9 cellular contexts compared by ENCODE assay signal in genomic region chr2:206004004-206004693, GRCh38.
DNase-seq lines count a peak whose midpoint lies in the region; ATAC-seq, FAIRE-seq and TF ChIP-seq lines count a peak whose summit lies in the region.
"Had no signal": no experiment of that assay in that cellular context is flagged by ENCODE, and none has a peak within 500 bp of the region (broad histone marks: within the 10 kb centered on the region; RNA-seq: fewer than 3 reads in every experiment).

No MANE protein-coding gene starts in this region.

- peaks cover 46% of the 10 kb centered on the region for H3K36me3 ChIP-seq in GM23338 (ENCODE audit: insufficient read depth)
- H3K36me3 ChIP-seq in SU-DHL-6 (ENCODE audit: low read length), result peaks cover 11% of the 10 kb centered on the region; the same call in 1 of the 2 replicates
- H3K36me3 ChIP-seq in kidney (ENCODE audit: control insufficient read depth in 1 of 2, insufficient read depth in 2 of 2, low read length in 2 of 2), result peaks cover 12 to 36% of the 10 kb centered on the region in 2 donors

- H3F3A ChIP-seq in GM23338 (replicated peaks; ENCODE audit: low read depth) (0 out of 2 replicates have a peak, but pooled peaks cover 9% of the 10 kb centered on the region), SU-DHL-6 (ENCODE audit: insufficient read depth) (no peaks in the 10 kb centered on the region; the same call in 1 of the 2 replicates)

- H3K79me2 ChIP-seq in GM23338 (replicated peaks; ENCODE audit: insufficient read depth) (no peaks in the 10 kb centered on the region), SU-DHL-6 (ENCODE audit: insufficient read depth, low read length) (no peaks in the 10 kb centered on the region)

- H3K27ac ChIP-seq in GM23338 (ENCODE audit: low read depth) (no peak overlapping the region), SU-DHL-6 (ENCODE audit: low read depth, low read length) (no peak overlapping the region), kidney (ENCODE audit: low read depth in 2 of 2, low read length in 2 of 2) (no peak overlapping the region), dorsolateral prefrontal cortex (no peak overlapping the region)

- H4K20me1 ChIP-seq in GM23338 (replicated peaks; ENCODE audit: insufficient read depth) (no peaks in the 10 kb centered on the region; the same call in 1 of the 2 replicates), SU-DHL-6 (ENCODE audit: low read depth, low read length) (no peaks in the 10 kb centered on the region)

- peaks cover 10% of the 10 kb centered on the region for H3K27me3 Mint-ChIP-seq in GM23338 (ENCODE audit: insufficient read depth, low read depth, poor library complexity)

- H3K4me3 ChIP-seq in GM23338 (no peak overlapping the region), SU-DHL-6 (ENCODE audit: insufficient read depth, low read length, poor library complexity, severe bottlenecking) (no peak overlapping the region), kidney (ENCODE audit: low read length in 2 of 2) (no peak overlapping the region), dorsolateral prefrontal cortex (no peak overlapping the region)

- H3K9me2 ChIP-seq in GM23338 (ENCODE audit: insufficient read depth), result 0 out of 2 replicates have a peak, but pooled peaks cover 4% of the 10 kb centered on the region
- no peaks in the 10 kb centered on the region for H3K9me2 ChIP-seq in SU-DHL-6 (replicated peaks; ENCODE audit: insufficient read depth, low read length)

- H3K9ac ChIP-seq in SU-DHL-6 (ENCODE audit: low read length), result no peak overlapping the region
- no peak overlapping the region for H3K9ac ChIP-seq in kidney (ENCODE audit: low read length in 2 of 2)

- H3K4me1 ChIP-seq in GM23338 (ENCODE audit: insufficient read depth), result no peaks in the 10 kb centered on the region
- H3K4me1 ChIP-seq in kidney (ENCODE audit: control insufficient read depth in 1 of 2, insufficient read depth in 1 of 2, low read depth in 1 of 2, low read length in 2 of 2), result no peaks in the 10 kb centered on the region

- peak; percentile 99 for ATAC-seq in GM23338

- DNase-seq in D721Med (ENCODE audit: insufficient read length, low spot score), result no peak
- DNase-seq in GM23338 (ENCODE audit: low spot score), result peak; percentile 84
- no peak for DNase-seq in kidney
- no peak for DNase-seq in NCI-H1436 treated with DMSO at 0.1 percent for 48 hours (lab: John Stamatoyannopoulos, UW)
- DNase-seq in NCI-H2171 treated with DMSO at 0.1 percent for 48 hours (lab: John Stamatoyannopoulos, UW), result no peak
- DNase-seq in central memory CD4-positive, alpha-beta T cell, result no peak
- DNase-seq in dorsolateral prefrontal cortex, result no peak

- FAIRE-seq in D721Med (lab: Jason Lieb, UNC) (no peak), kidney (lab: Jason Lieb, UNC) (no peak)
- FAIRE-seq: islet of Langerhans had no signal

- H3K4me3 Mint-ChIP-seq in GM23338, result no peak overlapping the region

- no peak overlapping the region for H3K4me2 ChIP-seq in GM23338
- H3K4me2 ChIP-seq in SU-DHL-6 (ENCODE audit: low read depth, low read length, poor library complexity, severe bottlenecking), result no peak overlapping the region

- H3K9me3 Mint-ChIP-seq in GM23338, result no peaks in the 10 kb centered on the region

- H3K36me3 Mint-ChIP-seq in GM23338 (ENCODE audit: low read depth), result peaks cover 65% of the 10 kb centered on the region

- H3K9me3 ChIP-seq in SU-DHL-6 (ENCODE audit: insufficient read depth, low read length), result no peaks in the 10 kb centered on the region
- no peaks in the 10 kb centered on the region for H3K9me3 ChIP-seq in kidney (ENCODE audit: control insufficient read depth in 1 of 2, low read length in 2 of 2)

- peaks cover 5% of the 10 kb centered on the region; the same call in 2 of the 3 replicates for H3K4me1 Mint-ChIP-seq in GM23338

- peak overlapping the region; percentile 74 for H3K27ac Mint-ChIP-seq in GM23338

- H2AFZ ChIP-seq in GM23338 (no peak overlapping the region), SU-DHL-6 (ENCODE audit: low read depth, low read length, severe bottlenecking) (no peak overlapping the region)

- H3K27me3 ChIP-seq in GM23338 (ENCODE audit: insufficient read depth) (no peaks in the 10 kb centered on the region), SU-DHL-6 (ENCODE audit: low read length) (no peaks in the 10 kb centered on the region), dorsolateral prefrontal cortex (no peaks in the 10 kb centered on the region)

- TF ChIP-seq CTCF in D721Med (IDR thresholded peaks at IDR 0.05; ENCODE audit: insufficient read depth, missing control alignments), result peak; percentile 44
- TF ChIP-seq CTCF in GM23338 (conservative IDR thresholded peaks at IDR 0.05; ENCODE audit: low read depth in 2 of 2), result peak; percentile 64 to 92
- peak; percentile 36 for TF ChIP-seq CTCF in SU-DHL-6 (IDR thresholded peaks at IDR 0.05; ENCODE audit: insufficient read depth, low read length, poor library complexity, severe bottlenecking)
- peak; percentile 54 for TF ChIP-seq CTCF in kidney (IDR thresholded peaks at IDR 0.05; ENCODE audit: borderline replicate concordance, extremely low read depth, insufficient read depth)
- TF ChIP-seq CTCF in dorsolateral prefrontal cortex (IDR thresholded peaks at IDR 0.05 in 54 of 56, conservative IDR thresholded peaks at IDR 0.05 in 2 of 56; ENCODE audit: low read depth in 1 of 56, partially characterized antibody in 56 of 56), result peak in 5 of 56 donors; percentile 4 to 22 (median 13)

- intact Hi-C loops in kidney (cut with DNase I) (no loop called here), dorsolateral prefrontal cortex (cut with DNase I) (no loop called here)

TF ChIP-seq in GM23338, 12 proteins besides CTCF, POLR2A, EP300 and RAD21:
- TF ChIP-seq POLR2AphosphoS5 (IDR thresholded peaks at IDR 0.05; ENCODE audit: low read depth), result no peak
